Comparison of ENCODE assay signal across 10 cellular contexts in genomic region chr14:104048758-104049496, GRCh38. TPM values are rescaled to one million over a fixed set of nuclear protein-coding genes. Genes with fewer than 3 reads are reported as not detected.
DNase-seq lines count a peak whose midpoint lies in the region; ATAC-seq and TF ChIP-seq lines count a peak whose summit lies in the region.
"Had no signal": no experiment of that assay in that cellular context is flagged by ENCODE, and none has a peak within 500 bp of the region (broad histone marks: within the 10 kb centered on the region; RNA-seq: fewer than 3 reads in every experiment).

No MANE protein-coding gene starts in this region.

- H3K36me3 ChIP-seq in RWPE2 (ENCODE audit: low read depth) (no peaks in the 10 kb centered on the region), thyroid gland (no peaks in the 10 kb centered on the region)
- H3K36me3 ChIP-seq: MG63 had no signal

- no peak overlapping the region for H3K27ac ChIP-seq in RWPE2 (ENCODE audit: poor library complexity, severe bottlenecking)
- peak overlapping the region; percentile 96 to 98 (median 96) for H3K27ac ChIP-seq in thyroid gland

- TF ChIP-seq CTCF in RWPE2 (IDR thresholded peaks at IDR 0.05; ENCODE audit: poor library complexity, severe bottlenecking) (no peak), thyroid gland (IDR thresholded peaks at IDR 0.05) (peak in 1 of 6 experiments; percentile 14)

- no peaks in the 10 kb centered on the region for H3K4me1 ChIP-seq in RWPE2 (ENCODE audit: insufficient read depth, poor library complexity, severe bottlenecking)
- peaks cover 47 to 54% of the 10 kb centered on the region in 2 donors for H3K4me1 ChIP-seq in thyroid gland

- no peaks in the 10 kb centered on the region for H3K27me3 ChIP-seq in RWPE2 (ENCODE audit: insufficient read depth, poor library complexity, severe bottlenecking)
- no peaks in the 10 kb centered on the region for H3K27me3 ChIP-seq in thyroid gland
- H3K27me3 ChIP-seq: MG63 had no signal

- DNase-seq in RWPE2 (ENCODE audit: low spot score): no peak
- peak; percentile 37 for DNase-seq in epidermal melanocyte (ENCODE audit: insufficient read length, low spot score)
- peak; percentile 89 for DNase-seq in iris pigment epithelial cell (ENCODE audit: low read depth)
- peak; percentile 71 to 74 for DNase-seq in thyroid gland
- no peak for DNase-seq in NCI-H1048 (lab: John Stamatoyannopoulos, UW)
- no peak for DNase-seq in cerebellum (ENCODE audit: low spot score)
- DNase-seq: activated CD8-positive, alpha-beta memory T cell treated with anti-CD3 and anti-CD28 coated beads, Interleukin-2, amount 50 U/mL, for 48 hours; MG63; NCI-H345 had no signal

- ATAC-seq in RWPE2 (ENCODE audit: low read depth): peak; percentile 66; the same call in 2 of the 3 replicates
- ATAC-seq in HG03342 (IDR thresholded peaks at IDR 0.05; ENCODE audit: unreplicated experiment): no peak

- intact Hi-C loops in thyroid gland (cut with DNase I): no loop called here

- TF ChIP-seq POLR2A in thyroid gland (IDR thresholded peaks at IDR 0.05): peak in 1 of 2 donors; percentile 53

- 57 to 78% methylated on average over 2 of the region's 2 CpGs for WGBS in thyroid gland, 2 donors

- H3K4me3 ChIP-seq in RWPE2 (ENCODE audit: severe bottlenecking) (no peak overlapping the region), thyroid gland (replicated peaks in 1 of 3) (no peak overlapping the region)
- H3K4me3 ChIP-seq: MG63 had no signal

- H3K9me3 ChIP-seq in RWPE2 (ENCODE audit: severe bottlenecking) (no peaks in the 10 kb centered on the region), thyroid gland (no peaks in the 10 kb centered on the region)
- H3K9me3 ChIP-seq: MG63 had no signal

RNA-seq across cellular contexts. Expression of gene ASPG, which starts 36.6 kb away (rescaled TPM):
- total RNA-seq in thyroid gland (10 to 100 TPM in 2 of 4 donors, 1 to 10 TPM in 2; 7.5 to 24.0 (median 15.2) TPM), cerebellum (0.45 TPM)

Comparison
In these comparisons a context has a peak if more than half of its experiments do, and no peak if none do; other contexts are left out.
1. DNase-seq: peak in epidermal melanocyte (single experiment), iris pigment epithelial cell (single experiment) and thyroid gland (2 of 2); none in RWPE2 (single experiment), NCI-H1048 (single experiment) and cerebellum (single experiment).